8 cellular contexts compared by ENCODE assay signal in genomic region chr16:72099377-72099818, GRCh38. TPM values are rescaled to one million over a fixed set of nuclear protein-coding genes. Genes with fewer than 3 reads are reported as not detected.
A peak's percentile ranks its signal among the peaks of the same experiment; 100 is the strongest.
DNase-seq lines count a peak whose midpoint lies in the region; ATAC-seq lines count a peak whose summit lies in the region.

No MANE protein-coding gene starts in this region.

- no peak overlapping the region for H3K27ac Mint-ChIP-seq in central memory CD8-positive, alpha-beta T cell (ENCODE audit: low read depth)

- no peak overlapping the region for H3K4me3 ChIP-seq in MG63

- peaks cover 16% of the 10 kb centered on the region for H3K36me3 ChIP-seq in MG63

- H3K27me3 Mint-ChIP-seq in central memory CD8-positive, alpha-beta T cell: no peaks in the 10 kb centered on the region

- peaks cover 32% of the 10 kb centered on the region for H3K4me1 Mint-ChIP-seq in central memory CD8-positive, alpha-beta T cell

- no peaks in the 10 kb centered on the region for H3K9me3 Mint-ChIP-seq in central memory CD8-positive, alpha-beta T cell

- no peaks in the 10 kb centered on the region for H3K9me3 ChIP-seq in MG63

- ATAC-seq in GM21723 (IDR thresholded peaks at IDR 0.05; ENCODE audit: unreplicated experiment): peak; percentile 75
- peak; percentile 80 for ATAC-seq in central memory CD8-positive, alpha-beta T cell (replicated peaks; ENCODE audit: extremely low read depth, poor library complexity, severe bottlenecking)
- peak; percentile 97 for ATAC-seq in left lobe of liver

- no peak overlapping the region for H3K4me3 Mint-ChIP-seq in central memory CD8-positive, alpha-beta T cell

- DNase-seq in GM04504 (ENCODE audit: low read depth): peak; percentile 13
- peak; percentile 8 for DNase-seq in MG63
- peak; percentile 9 to 67 for DNase-seq in SW 1271 (lab: John Stamatoyannopoulos, UW)
- no peak for DNase-seq in central memory CD8-positive, alpha-beta T cell (ENCODE audit: low spot score in 2 of 2)
- DNase-seq in left lobe of liver (ENCODE audit: low spot score): peak; percentile 59
- peak; percentile 8 to 12 for DNase-seq in stimulated activated CD8-positive, alpha-beta memory T cell treated with anti-CD3 and anti-CD28 coated beads, Interleukin-2, amount 100 ng/mL, for 48 hours (ENCODE audit: low read depth in 2 of 2)
- no peak for DNase-seq in dedifferentiated amniotic fluid mesenchymal stem cell (ENCODE audit: extremely low spot score)

- H3K36me3 Mint-ChIP-seq in central memory CD8-positive, alpha-beta T cell (ENCODE audit: insufficient read depth): peaks cover 69% of the 10 kb centered on the region

- H3K27me3 ChIP-seq in MG63: no peaks in the 10 kb centered on the region

RNA-seq across cellular contexts. Expression of gene DHX38, which starts 5.8 kb away (rescaled TPM):
- 24.3 and 31.3 TPM in 2 replicates for total RNA-seq in MG63 (2014; rRNA removed; shearing (Covaris generic); ENCODE audit: low replicate concordance)
- total RNA-seq in left lobe of liver: 26.4 TPM

RNA-seq across cellular contexts. Expression of gene TXNL4B, which starts 6.0 kb away (rescaled TPM):
- 7.5 and 10.1 TPM in 2 replicates for total RNA-seq in MG63 (2014; rRNA removed; shearing (Covaris generic); ENCODE audit: low replicate concordance)
- 9.6 TPM for total RNA-seq in left lobe of liver

RNA-seq across cellular contexts. Expression of gene HPR, which starts 36.4 kb away (rescaled TPM):
- not detected in 2 replicates for total RNA-seq in MG63 (2014; rRNA removed; shearing (Covaris generic); ENCODE audit: low replicate concordance)
- total RNA-seq in left lobe of liver: 110 TPM

RNA-seq across cellular contexts. Expression of gene HP, which starts 45.1 kb away (rescaled TPM):
- not detected in 2 replicates for total RNA-seq in MG63 (2014; rRNA removed; shearing (Covaris generic); ENCODE audit: low replicate concordance)
- total RNA-seq in left lobe of liver: 47,876 TPM

Comparison
In these comparisons a context has a peak if more than half of its experiments do, and no peak if none do; other contexts are left out.
1. DNase-seq: peak in GM04504 (single experiment), MG63 (single experiment), SW 1271 (2 of 2), left lobe of liver (single experiment) and stimulated activated CD8-positive, alpha-beta memory T cell treated with anti-CD3 and anti-CD28 coated beads, Interleukin-2, amount 100 ng/mL, for 48 hours (2 of 2); none in central memory CD8-positive, alpha-beta T cell (0 of 2) and dedifferentiated amniotic fluid mesenchymal stem cell (single experiment).
2. RNA of gene HPR, which starts 36.4 kb away (total RNA-seq): 110 TPM in left lobe of liver (single experiment); not detected in MG63; every median in the first group is over 100 times any median in the second.
3. Peak in every context shown above with its lines, with median percentiles within 50 percentile points of each other: ATAC-seq.